Comparison of ENCODE assay signal across 26 cellular contexts in the genomic region with DNA sequence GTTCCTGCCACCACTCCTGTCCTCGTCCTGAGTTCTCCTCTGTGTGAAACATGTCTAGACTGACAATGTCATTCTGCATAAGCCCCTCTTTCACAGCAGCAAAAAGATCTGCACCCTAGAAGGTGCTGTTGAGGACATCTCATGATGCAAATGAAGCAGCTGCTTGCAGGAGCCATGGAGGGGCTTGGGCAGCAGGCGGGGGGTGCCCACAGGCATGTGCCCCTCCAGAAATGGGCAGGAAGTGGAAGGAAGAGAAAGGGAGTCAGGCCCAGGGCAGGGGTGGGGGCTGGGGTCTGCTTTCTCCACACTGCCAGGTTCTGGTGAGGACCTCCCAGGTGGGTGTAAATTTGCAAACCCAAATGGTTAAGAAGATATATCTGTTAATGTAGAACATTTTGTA. TPM values are rescaled to one million over a fixed set of nuclear protein-coding genes. Genes with fewer than 3 reads are reported as not detected.
"Had no signal": no experiment of that assay in that cellular context is flagged by ENCODE, and none has a peak within 500 bp of the region (broad histone marks: within the 10 kb centered on the region; RNA-seq: fewer than 3 reads in every experiment).

No MANE protein-coding gene starts in this region.

- H3K9me3 ChIP-seq: SJSA1 had no signal

- ATAC-seq: K562 had no signal

- H3K36me3 ChIP-seq: SJSA1 had no signal

- H3K4me2 ChIP-seq: KMS-11 had no signal

- H3K27me3 ChIP-seq: SJSA1 had no signal

- H3K4me3 Mint-ChIP-seq: IgD-negative memory B cell had no signal

- H3K4me3 ChIP-seq: K562, SJSA1, SK-N-MC had no signal

- H3K4me1 Mint-ChIP-seq: IgD-negative memory B cell had no signal

- H3K27ac Mint-ChIP-seq: IgD-negative memory B cell had no signal

- H3K27ac ChIP-seq: HL-60, KMS-11, SJSA1, SK-N-MC had no signal

- DNase-seq: Kasumi-1, MM.1S, MV-4-11, NCI-H1092, NCI-H1105 treated with DMSO at 0.1 percent for 48 hours, NCI-H1417 treated with DMSO at 0.1 percent for 48 hours, NCI-H146, NCI-H1694 treated with DMSO at 0.1 percent for 48 hours, NCI-H1930, NCI-H2081, NCI-H2107, NCI-H2227 treated with DMSO at 0.1 percent for 48 hours, NCI-H446, NCI-H510A, NCI-H524 treated with DMSO at 0.1 percent for 48 hours, NCI-H69, NCI-H774, Right ventricle myocardium superior, RPMI8226, SIG-M5 had no signal

- H3K9ac ChIP-seq: KMS-11 had no signal

- H3K4me1 ChIP-seq: SJSA1 had no signal

RNA-seq across cellular contexts. Expression of a gene that starts 54.5 kb away (rescaled TPM):
- total RNA-seq: K562 had no signal
